Comparison of ENCODE assay signal across 22 cellular contexts in the genomic region with DNA sequence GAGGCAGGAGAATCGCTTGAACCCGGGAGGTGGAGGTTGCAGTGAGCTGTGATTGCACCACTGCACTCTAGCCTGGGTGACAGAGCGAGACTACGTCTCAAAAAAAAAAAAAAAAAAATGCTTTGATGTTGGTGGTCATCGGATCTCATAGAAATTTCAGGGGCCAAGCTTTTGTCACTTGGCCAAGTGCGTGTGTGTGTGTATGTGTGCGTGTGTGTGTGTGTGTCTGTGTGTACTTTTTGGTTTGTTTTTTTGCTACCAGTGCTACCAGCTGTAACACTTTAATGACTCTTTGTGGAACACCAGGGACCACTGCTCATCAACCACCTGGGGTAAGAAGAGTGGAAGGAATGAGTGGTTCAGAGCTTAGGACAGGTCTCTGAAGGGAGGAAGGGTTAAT. TPM values are rescaled to one million over a fixed set of nuclear protein-coding genes. Genes with fewer than 3 reads are reported as not detected.
DNase-seq lines count a peak whose midpoint lies in the region; ATAC-seq, FAIRE-seq and TF ChIP-seq lines count a peak whose summit lies in the region.
"Had no signal": no experiment of that assay in that cellular context is flagged by ENCODE, and none has a peak within 500 bp of the region (broad histone marks: within the 10 kb centered on the region; RNA-seq: fewer than 3 reads in every experiment).

No MANE protein-coding gene starts in this region.

- POLR2A ChIA-PET in activated CD4-positive, alpha-beta memory T cell treated with anti-CD3 and anti-CD28 coated beads for 36 hours (lab: Charles Lee), result no interaction called here
- POLR2A ChIA-PET in activated CD4-positive, alpha-beta memory T cell treated with anti-CD3 and anti-CD28 coated beads, Interleukin-2, amount 10 ng/mL, durations not matched to agents 7 days and 5 days (lab: Charles Lee), result no interaction called here
- POLR2A ChIA-PET in K562 (lab: Yijun Ruan, JAX), result interaction anchor here (0.7 kb wide), 1 partner anchor 32 kb away, joined by 3 read pairs; no protein-coding TSS in a partner anchor

- in situ Hi-C loops in K562 (cut with MboI), result no loop called here

- H3K79me2 ChIP-seq in K562 (ENCODE audit: control insufficient read depth, insufficient read depth, low read length), result no peaks in the 10 kb centered on the region
- H3K79me2 ChIP-seq: parathyroid adenoma had no signal

- TF ChIP-seq EP300 in K562 (IDR thresholded peaks at IDR 0.05; ENCODE audit: low read length), result no peak

- no peaks in the 10 kb centered on the region for H4K20me1 ChIP-seq in K562 (replicated peaks; ENCODE audit: control insufficient read depth, insufficient read depth, low read length)

- no peak overlapping the region for H2AFZ ChIP-seq in K562 (ENCODE audit: low read depth, low read length)
- H2AFZ ChIP-seq: GM23338, parathyroid adenoma had no signal

- peaks cover 12% of the 10 kb centered on the region for H3K36me3 Mint-ChIP-seq in activated CD4-positive, alpha-beta memory T cell treated with anti-CD3 and anti-CD28 coated beads for 36 hours
- H3K36me3 Mint-ChIP-seq in activated CD4-positive, alpha-beta memory T cell treated with anti-CD3 and anti-CD28 coated beads, Interleukin-2, amount 10 ng/mL, durations not matched to agents 7 days and 5 days (ENCODE audit: low read depth), result peaks cover 30% of the 10 kb centered on the region
- H3K36me3 Mint-ChIP-seq in type B pancreatic cell, result peaks cover 16% of the 10 kb centered on the region
- peaks cover 20% of the 10 kb centered on the region for H3K36me3 Mint-ChIP-seq in activated naive CD8-positive, alpha-beta T cell treated with anti-CD3 and anti-CD28 coated beads for 36 hours
- H3K36me3 Mint-ChIP-seq: natural killer cell had no signal

- H3K27me3 Mint-ChIP-seq in activated CD4-positive, alpha-beta memory T cell treated with anti-CD3 and anti-CD28 coated beads for 36 hours, result no peaks in the 10 kb centered on the region
- no peaks in the 10 kb centered on the region for H3K27me3 Mint-ChIP-seq in activated CD4-positive, alpha-beta memory T cell treated with anti-CD3 and anti-CD28 coated beads, Interleukin-2, amount 10 ng/mL, durations not matched to agents 7 days and 5 days
- H3K27me3 Mint-ChIP-seq in type B pancreatic cell, result no peaks in the 10 kb centered on the region
- no peaks in the 10 kb centered on the region for H3K27me3 Mint-ChIP-seq in activated naive CD8-positive, alpha-beta T cell treated with anti-CD3 and anti-CD28 coated beads for 36 hours
- H3K27me3 Mint-ChIP-seq: stimulated activated naive CD8-positive, alpha-beta T cell treated with anti-CD3 and anti-CD28 coated beads, Interleukin-15, amount 100 ng/mL, for 72 hours had no signal

- peaks cover 3% of the 10 kb centered on the region for H3K4me1 Mint-ChIP-seq in activated CD4-positive, alpha-beta memory T cell treated with anti-CD3 and anti-CD28 coated beads for 36 hours (ENCODE audit: low read depth)
- H3K4me1 Mint-ChIP-seq in activated CD4-positive, alpha-beta memory T cell treated with anti-CD3 and anti-CD28 coated beads, Interleukin-2, amount 10 ng/mL, durations not matched to agents 7 days and 5 days, result no peaks in the 10 kb centered on the region
- peaks cover 68% of the 10 kb centered on the region for H3K4me1 Mint-ChIP-seq in type B pancreatic cell (ENCODE audit: unreplicated experiment)
- H3K4me1 Mint-ChIP-seq in activated naive CD8-positive, alpha-beta T cell treated with anti-CD3 and anti-CD28 coated beads for 36 hours, result peaks cover 13% of the 10 kb centered on the region

- H3K4me3 Mint-ChIP-seq in activated CD4-positive, alpha-beta memory T cell treated with anti-CD3 and anti-CD28 coated beads for 36 hours, result no peak overlapping the region
- no peak overlapping the region for H3K4me3 Mint-ChIP-seq in activated CD4-positive, alpha-beta memory T cell treated with anti-CD3 and anti-CD28 coated beads, Interleukin-2, amount 10 ng/mL, durations not matched to agents 7 days and 5 days
- peak overlapping the region; percentile 69 for H3K4me3 Mint-ChIP-seq in type B pancreatic cell
- no peak overlapping the region for H3K4me3 Mint-ChIP-seq in activated naive CD8-positive, alpha-beta T cell treated with anti-CD3 and anti-CD28 coated beads for 36 hours
- H3K4me3 Mint-ChIP-seq: GM23338; natural killer cell; stimulated activated naive CD8-positive, alpha-beta T cell treated with anti-CD3 and anti-CD28 coated beads, Interleukin-15, amount 100 ng/mL, for 72 hours had no signal

- TF ChIP-seq RAD21 in K562 (CRISPR knock-in tag; conservative IDR thresholded peaks at IDR 0.05 in 1 of 2, IDR thresholded peaks at IDR 0.05 in 1 of 2), result no peak

- ATAC-seq in K562 (no peak), lower lobe of right lung (no peak), HG03025 (IDR thresholded peaks at IDR 0.05; ENCODE audit: low FRiP score, unreplicated experiment) (no peak), HG02938 (IDR thresholded peaks at IDR 0.05; ENCODE audit: unreplicated experiment) (no peak)
- ATAC-seq: GM23338; heart right ventricle; natural killer cell; stimulated activated naive CD8-positive, alpha-beta T cell treated with anti-CD3 and anti-CD28 coated beads, Interleukin-15, amount 100 ng/mL, for 72 hours had no signal

- WGBS in K562 (ENCODE audit: insufficient coverage, low coverage, missing lambda C conversion rate), result 82% methylated on average over 7 of the region's 7 CpGs

- TF ChIP-seq POLR2A in K562 (conservative IDR thresholded peaks at IDR 0.05), result no peak

- H3K9ac ChIP-seq in K562 (ENCODE audit: insufficient read depth in 1 of 2, low read depth in 2 of 2, low read length in 2 of 2), result no peak overlapping the region
- H3K9ac ChIP-seq: parathyroid adenoma had no signal

- H3K9me3 ChIP-seq in K562 (replicated peaks; ENCODE audit: control insufficient read depth, insufficient read depth, low read depth, low read length) (no peaks in the 10 kb centered on the region), lower lobe of right lung (no peaks in the 10 kb centered on the region)
- H3K9me3 ChIP-seq: heart right ventricle had no signal

- no peak for FAIRE-seq in K562 (lab: Jason Lieb, UNC)
- FAIRE-seq: GM19239 had no signal

- H3K4me2 ChIP-seq in K562 (ENCODE audit: insufficient read depth, low read length), result no peak overlapping the region
- H3K4me2 ChIP-seq: GM23338 had no signal

- CTCF ChIA-PET in activated CD4-positive, alpha-beta memory T cell treated with anti-CD3 and anti-CD28 coated beads for 36 hours (lab: Charles Lee), result no interaction called here
- CTCF ChIA-PET in activated CD4-positive, alpha-beta memory T cell treated with anti-CD3 and anti-CD28 coated beads, Interleukin-2, amount 10 ng/mL, durations not matched to agents 7 days and 5 days (lab: Charles Lee), result no interaction called here
- CTCF ChIA-PET in K562 (lab: Yijun Ruan, JAX; ENCODE audit: low intra/inter-chr PET ratio), result no interaction called here

- H3K27ac Mint-ChIP-seq in activated CD4-positive, alpha-beta memory T cell treated with anti-CD3 and anti-CD28 coated beads for 36 hours, result peak overlapping the region; percentile 43
- no peak overlapping the region for H3K27ac Mint-ChIP-seq in activated CD4-positive, alpha-beta memory T cell treated with anti-CD3 and anti-CD28 coated beads, Interleukin-2, amount 10 ng/mL, durations not matched to agents 7 days and 5 days
- peak overlapping the region; percentile 80 for H3K27ac Mint-ChIP-seq in type B pancreatic cell
- H3K27ac Mint-ChIP-seq in activated naive CD8-positive, alpha-beta T cell treated with anti-CD3 and anti-CD28 coated beads for 36 hours, result no peak overlapping the region
- H3K27ac Mint-ChIP-seq: GM23338; natural killer cell; stimulated activated naive CD8-positive, alpha-beta T cell treated with anti-CD3 and anti-CD28 coated beads, Interleukin-15, amount 100 ng/mL, for 72 hours had no signal

- TF ChIP-seq CTCF in K562 (IDR thresholded peaks at IDR 0.05 in 2 of 3, conservative IDR thresholded peaks at IDR 0.05 in 1 of 3; ENCODE audit: insufficient read depth in 2 of 3, low read depth in 1 of 3, low read length in 3 of 3) (no peak), lower lobe of right lung (IDR thresholded peaks at IDR 0.05) (no peak), type B pancreatic cell (conservative IDR thresholded peaks at IDR 0.05) (no peak)

- DNase-seq in activated CD4-positive, alpha-beta memory T cell treated with anti-CD3 and anti-CD28 coated beads for 36 hours, result no peak
- DNase-seq in activated CD4-positive, alpha-beta memory T cell treated with anti-CD3 and anti-CD28 coated beads, Interleukin-2, amount 10 ng/mL, durations not matched to agents 7 days and 5 days, result no peak
- DNase-seq in K562 (ENCODE audit: extremely low read depth in 1 of 4, low spot score in 3 of 4), result no peak
- no peak for DNase-seq in lower lobe of right lung
- DNase-seq in type B pancreatic cell (ENCODE audit: extremely low spot score, unreplicated experiment), result no peak
- no peak for DNase-seq in activated naive CD8-positive, alpha-beta T cell treated with anti-CD3 and anti-CD28 coated beads for 36 hours
- DNase-seq: activated effector memory CD4-positive, alpha-beta T cell treated with anti-CD3 and anti-CD28 coated beads, Interleukin-2, amount 50 U/mL, for 16 hours; amygdala; caudate nucleus; GDM1; heart right ventricle; natural killer cell; NCI-H2171; NCI-H82; stimulated activated naive CD8-positive, alpha-beta T cell treated with anti-CD3 and anti-CD28 coated beads, Interleukin-15, amount 100 ng/mL, for 72 hours had no signal

- no TSS peak for BruUV-seq in K562 (replicated peaks; lab: Mats Ljungman, UMichigan)

- peaks cover 5 to 8% of the 10 kb centered on the region in 2 experiments; a peak in 2 of 5 replicates for H3K4me1 ChIP-seq in K562 (replicated peaks in 1 of 2; ENCODE audit: control insufficient read depth in 2 of 2, insufficient read depth in 2 of 2, low read length in 2 of 2)
- peaks cover 36% of the 10 kb centered on the region for H3K4me1 ChIP-seq in lower lobe of right lung

- no peaks in the 10 kb centered on the region for H3K9me3 Mint-ChIP-seq in activated CD4-positive, alpha-beta memory T cell treated with anti-CD3 and anti-CD28 coated beads for 36 hours
- no peaks in the 10 kb centered on the region for H3K9me3 Mint-ChIP-seq in activated CD4-positive, alpha-beta memory T cell treated with anti-CD3 and anti-CD28 coated beads, Interleukin-2, amount 10 ng/mL, durations not matched to agents 7 days and 5 days
- H3K9me3 Mint-ChIP-seq in type B pancreatic cell, result no peaks in the 10 kb centered on the region
- H3K9me3 Mint-ChIP-seq in activated naive CD8-positive, alpha-beta T cell treated with anti-CD3 and anti-CD28 coated beads for 36 hours, result no peaks in the 10 kb centered on the region
- H3K9me3 Mint-ChIP-seq: GM23338; natural killer cell; stimulated activated naive CD8-positive, alpha-beta T cell treated with anti-CD3 and anti-CD28 coated beads, Interleukin-15, amount 100 ng/mL, for 72 hours had no signal

- H3K27ac ChIP-seq in K562 (ENCODE audit: extremely low read depth, low read depth, low read length) (no peak overlapping the region), lower lobe of right lung (peak overlapping the region; percentile 33)
- H3K27ac ChIP-seq: C4-2B, parathyroid adenoma, SK-N-MC had no signal

- no peaks in the 10 kb centered on the region for H3K9me1 ChIP-seq in K562 (ENCODE audit: control insufficient read depth, insufficient read depth, low read length)

- intact Hi-C loops in activated CD4-positive, alpha-beta memory T cell treated with anti-CD3 and anti-CD28 coated beads for 36 hours (cut with micrococcal nuclease), result no loop called here
- intact Hi-C loops in K562 (cut with micrococcal nuclease), result no loop called here
- intact Hi-C loops in lower lobe of right lung (cut with DNase I), result no loop called here

- no peak overlapping the region for H3K4me3 ChIP-seq in K562
- no peak overlapping the region for H3K4me3 ChIP-seq in lower lobe of right lung
- H3K4me3 ChIP-seq: GM23338, heart right ventricle, SK-N-MC had no signal

- peaks cover 12% of the 10 kb centered on the region; the same call in 2 of the 3 replicates for H3K36me3 ChIP-seq in K562 (ENCODE audit: control insufficient read depth, insufficient read depth, low read length)
- H3K36me3 ChIP-seq in lower lobe of right lung, result peaks cover 20% of the 10 kb centered on the region

- H3K27me3 ChIP-seq in K562 (ENCODE audit: control insufficient read depth in 2 of 2, insufficient read depth in 2 of 2, low read length in 2 of 2) (no peaks in the 10 kb centered on the region), lower lobe of right lung (ENCODE audit: low read depth) (no peaks in the 10 kb centered on the region)
- H3K27me3 ChIP-seq: heart right ventricle had no signal

RNA-seq across cellular contexts. Expression of a gene that starts 49.7 kb away (rescaled TPM):
- total RNA-seq in activated CD4-positive, alpha-beta memory T cell treated with anti-CD3 and anti-CD28 coated beads for 36 hours, result 10 to 100 TPM; 42.0 to 43.2 TPM
- 10 to 100 TPM; 25.2 to 29.6 TPM for total RNA-seq in activated CD4-positive, alpha-beta memory T cell treated with anti-CD3 and anti-CD28 coated beads, Interleukin-2, amount 10 ng/mL, durations not matched to agents 7 days and 5 days
- total RNA-seq in K562 (2011; cell fraction: chromatin; rRNA removed; ENCODE audit: low replicate concordance), result 7.6 and 9.6 TPM in 2 replicates
- 5.0 and 6.0 TPM in 2 replicates for total RNA-seq in K562 (2011; cell fraction: nucleolus; rRNA removed)
- 8.3 TPM in 2 replicates for total RNA-seq in K562 (2011; cell fraction: nucleoplasm; rRNA removed)
- total RNA-seq in K562 (2014; rRNA removed) (13.8 and 16.5 TPM in 2 replicates), K562 (2014; rRNA removed; fragmentation: Illumina TruSeq; extraction: Trizol) (12.3 and 13.4 TPM in 2 replicates), K562 (2015; rRNA removed; fragmentation: Illumina TruSeq; extraction: Trizol) (9.1 and 11.7 TPM in 2 replicates), K562 (2021) (14.6 and 14.8 TPM in 2 replicates), lower lobe of right lung (37.5 TPM), type B pancreatic cell (ENCODE audit: low replicate concordance) (26.3 and 47.8 TPM in 2 replicates)
- polyA plus RNA-seq in K562 (2011; rRNA removed) (11.3 and 16.7 TPM in 2 replicates), K562 (2014; fragmentation: Illumina TruSeq; extraction: Trizol) (18.9 and 20.3 TPM in 2 replicates), K562 (2014; fragmentation: Nextera tagmentation; extraction: Ambion mirVana) (10 to 100 TPM in 1 of 2 experiments, 1 to 10 TPM in 1; 7.3 to 12.1 TPM), K562 (2014; rRNA removed) (10.2 and 15.8 TPM in 2 replicates)
- 16.7 and 19.0 TPM in 2 replicates for polyA plus RNA-seq in K562 (2011; cell fraction: cytosol; rRNA removed)
- 5.7 and 9.2 TPM in 2 replicates for polyA plus RNA-seq in K562 (2011; cell fraction: nucleus; rRNA removed)
- polyA plus RNA-seq in K562 (2012), result 10.6 and 21.6 TPM in 2 replicates
- polyA minus RNA-seq in K562 (2011; rRNA and poly(A)+ RNA removed), result 14.7 and 15.1 TPM in 2 replicates
- 9.2 and 9.9 TPM in 2 replicates for polyA minus RNA-seq in K562 (2011; cell fraction: cytosol; rRNA and poly(A)+ RNA removed)
- 6.7 and 7.4 TPM in 2 replicates for polyA minus RNA-seq in K562 (2011; cell fraction: nucleus; rRNA and poly(A)+ RNA removed)
- 10 to 100 TPM; 23.0 to 24.6 TPM for total RNA-seq in activated naive CD8-positive, alpha-beta T cell treated with anti-CD3 and anti-CD28 coated beads for 36 hours

Comparison
In these comparisons a context has a peak if more than half of its experiments do, and no peak if none do; other contexts are left out.
1. H3K27ac Mint-ChIP-seq: peak in activated CD4-positive, alpha-beta memory T cell treated with anti-CD3 and anti-CD28 coated beads for 36 hours (single experiment) and type B pancreatic cell (single experiment); none in activated CD4-positive, alpha-beta memory T cell treated with anti-CD3 and anti-CD28 coated beads, Interleukin-2, amount 10 ng/mL, durations not matched to agents 7 days and 5 days (single experiment) and activated naive CD8-positive, alpha-beta T cell treated with anti-CD3 and anti-CD28 coated beads for 36 hours (single experiment).